ENCODE assay signal across 12 cellular contexts in genomic region chr12:94753071-94753779, GRCh38.
DNase-seq lines count a peak whose midpoint lies in the region; ATAC-seq and TF ChIP-seq lines count a peak whose summit lies in the region.
"Had no signal": no experiment of that assay in that cellular context is flagged by ENCODE, and none has a peak within 500 bp of the region (broad histone marks: within the 10 kb centered on the region; RNA-seq: fewer than 3 reads in every experiment).

No MANE protein-coding gene starts in this region.

- no peaks in the 10 kb centered on the region for H3K36me3 ChIP-seq in adrenal gland (replicated peaks in 1 of 2)

- H3K27ac ChIP-seq in adrenal gland, result no peak overlapping the region
- no peak overlapping the region for H3K27ac ChIP-seq in right cardiac atrium (ENCODE audit: low read length)
- H3K27ac ChIP-seq: KMS-11 had no signal

- no peaks in the 10 kb centered on the region for H3K9me3 ChIP-seq in adrenal gland (replicated peaks in 1 of 3)
- H3K9me3 ChIP-seq in right cardiac atrium (ENCODE audit: control insufficient read depth, low read length), result no peaks in the 10 kb centered on the region

- DNase-seq in DMS53 (lab: John Stamatoyannopoulos, UW) (peak; percentile 31), DMS53 treated with DMSO at 0.1 percent for 48 hours (lab: John Stamatoyannopoulos, UW; ENCODE audit: unreplicated experiment) (no peak), adrenal gland (peak in 6 of 7 donors; percentile 26 to 56 (median 34)), right cardiac atrium (peak in 2 of 3 donors; percentile 52 to 62), renal cortical epithelial cell (ENCODE audit: low read depth) (peak; percentile 38), NCI-H2081 (lab: John Stamatoyannopoulos, UW) (no peak), KBM-7 (no peak), NCI-H187 treated with DMSO at 0.1 percent for 48 hours (lab: John Stamatoyannopoulos, UW) (no peak)
- DNase-seq: 8988T, NCI-H2227 treated with DMSO at 0.1 percent for 48 hours had no signal

- TF ChIP-seq POLR2A in adrenal gland (IDR thresholded peaks at IDR 0.05), result no peak

- H3K27me3 ChIP-seq in adrenal gland (no peaks in the 10 kb centered on the region), right cardiac atrium (ENCODE audit: control insufficient read depth, insufficient read depth) (no peaks in the 10 kb centered on the region)

- intact Hi-C loops in adrenal gland (cut with DNase I) (no loop called here), right cardiac atrium (cut with DNase I) (loop anchor here in 1 of 4 donors (10.0 kb wide), 1 partner anchor 148 kb away; no protein-coding TSS in a partner anchor)

- H3K4me1 ChIP-seq in adrenal gland (replicated peaks in 1 of 2) (peaks cover 0 to 7% of the 10 kb centered on the region in 2 donors), right cardiac atrium (ENCODE audit: control insufficient read depth, insufficient read depth, low read length) (no peaks in the 10 kb centered on the region)

- TF ChIP-seq CTCF in adrenal gland (IDR thresholded peaks at IDR 0.05), result no peak

- no peak overlapping the region for H3K4me3 ChIP-seq in adrenal gland
- no peak overlapping the region for H3K4me3 ChIP-seq in right cardiac atrium (ENCODE audit: low read length)
- H3K4me3 ChIP-seq: smooth muscle cell had no signal

- peak; percentile 81 for ATAC-seq in right cardiac atrium

- 77 to 83% (median 82%) methylated on average over 8 of the region's 8 CpGs for WGBS in adrenal gland, 4 donors
- 72% methylated on average over 8 of the region's 8 CpGs for WGBS in right cardiac atrium

- in situ Hi-C loops in KBM-7 (cut with MboI; ENCODE audit: low pct_unique_long_range_greater_than_20kb, low sequenced_read_pairs), result no loop called here

Comparison
In these comparisons a context has a peak if more than half of its experiments do, and no peak if none do; other contexts are left out.
1. DNase-seq: peak in DMS53 (single experiment), adrenal gland (6 of 7), right cardiac atrium (2 of 3) and renal cortical epithelial cell (single experiment); none in DMS53 treated with DMSO at 0.1 percent for 48 hours (single experiment), NCI-H2081 (0 of 2), KBM-7 (single experiment) and NCI-H187 treated with DMSO at 0.1 percent for 48 hours (single experiment).